18 cellular contexts compared by ENCODE assay signal in the genomic region with DNA sequence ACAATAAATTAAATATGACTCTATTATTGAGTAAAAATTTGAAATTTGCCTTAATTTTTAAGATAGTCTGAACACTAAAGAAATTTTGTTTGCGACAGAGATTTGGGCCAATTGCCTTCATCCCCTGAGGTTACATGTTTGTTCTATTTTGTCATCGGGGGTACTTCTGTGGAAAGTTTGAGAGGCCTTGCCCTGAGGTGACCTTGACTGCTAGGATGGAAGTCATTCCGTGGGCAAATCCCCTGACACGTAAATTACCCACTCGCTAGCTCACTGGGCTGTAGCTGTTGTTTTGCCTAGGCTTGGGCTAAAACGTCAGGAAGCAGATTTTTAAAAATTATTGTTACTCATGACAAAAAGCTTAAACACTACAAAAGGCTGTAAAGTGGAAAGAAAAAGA.
"Had no signal": no experiment of that assay in that cellular context is flagged by ENCODE, and none has a peak within 500 bp of the region (broad histone marks: within the 10 kb centered on the region; RNA-seq: fewer than 3 reads in every experiment).

No MANE protein-coding gene starts in this region.

- H2AFZ ChIP-seq: neural progenitor cell had no signal

- H3K9ac ChIP-seq: neural progenitor cell had no signal

- H3K36me3 ChIP-seq: adrenal gland, colonic mucosa, esophagus muscularis mucosa, heart left ventricle, neural progenitor cell, pancreas had no signal

- DNase-seq: activated CD4-positive, alpha-beta T cell treated with anti-CD3 and anti-CD28 coated beads, Interleukin-2, amount 50 U/mL, for 48 hours; activated naive CD4-positive, alpha-beta T cell treated with anti-CD3 and anti-CD28 coated beads, Interleukin-2, amount 10 ng/mL, durations not matched to agents 7 days and 5 days; activated T-cell treated with anti-CD3 and anti-CD28 coated beads, Interleukin-2, amount 50 U/mL, for 1 hour; adrenal gland; central memory CD4-positive, alpha-beta T cell; colonic mucosa; effector CD4-positive, alpha-beta T cell; foreskin melanocyte; naive B cell; pancreas; stimulated activated CD4-positive, alpha-beta T cell treated with anti-CD3 and anti-CD28 coated beads, Interleukin-2, amount 100 ng/mL, for 48 hours; substantia nigra; T-helper 1 cell had no signal

- H3K4me1 ChIP-seq: adrenal gland, colonic mucosa, esophagus muscularis mucosa, pancreas had no signal

- H3K27me3 ChIP-seq: adrenal gland, colonic mucosa, esophagus muscularis mucosa, heart left ventricle, neural progenitor cell, pancreas had no signal

- H3K4me3 ChIP-seq: adrenal gland, colonic mucosa, esophagus muscularis mucosa, neural progenitor cell, pancreas had no signal

- H3K4me2 ChIP-seq: neural progenitor cell had no signal

- H3K9me3 ChIP-seq: adrenal gland, colonic mucosa, pancreas had no signal

- H3K27ac ChIP-seq: adrenal gland, colonic mucosa, esophagus muscularis mucosa, neural progenitor cell, pancreas had no signal

- ATAC-seq: pancreas; SK-N-SH treated with all-trans-retinoic acid at 6 μM for 48 hours; stimulated activated memory B cell treated with anti-CD40 and anti-IgM and Interleukin-4, amounts not matched to agents 10 μg/mL and 1 μg/mL and 100 μg/mL, for 72 hours had no signal
